Comparison of ENCODE assay signal across 8 cellular contexts in genomic region chr13:51451467-51452390, GRCh38. TPM values are rescaled to one million over a fixed set of nuclear protein-coding genes. Genes with fewer than 3 reads are reported as not detected.
DNase-seq lines count a peak whose midpoint lies in the region; ATAC-seq, FAIRE-seq and TF ChIP-seq lines count a peak whose summit lies in the region.

No MANE protein-coding gene starts in this region.

- H4K20me1 ChIP-seq in Karpas-422 (ENCODE audit: insufficient read depth, low read depth, low read length): no peaks in the 10 kb centered on the region

- TF ChIP-seq CTCF in neutrophil (IDR thresholded peaks at IDR 0.05): no peak

- FAIRE-seq in frontal cortex (lab: Jason Lieb, UNC): no peak

- H3K27ac ChIP-seq in Karpas-422 (ENCODE audit: low read length) (peak overlapping the region; percentile 87), neutrophil (peak overlapping the region; percentile 98), substantia nigra (ENCODE audit: low read depth, low read length, poor library complexity, severe bottlenecking) (peak overlapping the region; percentile 98)

- ATAC-seq in GM21576 (IDR thresholded peaks at IDR 0.05; ENCODE audit: unreplicated experiment): peak; percentile 30

- H3K79me2 ChIP-seq in Karpas-422 (ENCODE audit: low read length): peaks cover 19% of the 10 kb centered on the region

- H3K4me3 ChIP-seq in Karpas-422 (ENCODE audit: low read length) (peak overlapping the region; percentile 96), neutrophil (ENCODE audit: low read depth in 1 of 2, low read length in 1 of 2) (peak overlapping the region; percentile 88 to 98)

- no peaks in the 10 kb centered on the region for H3K9me2 ChIP-seq in Karpas-422 (replicated peaks; ENCODE audit: insufficient read depth, low read length)

- H3K9ac ChIP-seq in Karpas-422 (ENCODE audit: low read length): peak overlapping the region; percentile 100

- DNase-seq in DMS53 (lab: John Stamatoyannopoulos, UW) (peak; percentile 92), Karpas-422 (peak; percentile 93), SIG-M5 treated with dmso at 0.1 percent for 504 hours (lab: John Stamatoyannopoulos, UW; ENCODE audit: unreplicated experiment) (peak; percentile 69), frontal cortex (ENCODE audit: low spot score in 2 of 2) (peak; percentile 48 to 72), substantia nigra (lab: John Stamatoyannopoulos, UW) (peak in 46 of 49 donors; percentile 35 to 90 (median 76))
- peak; percentile 41 to 64 (median 46) for DNase-seq in activated naive CD4-positive, alpha-beta T cell (lab: John Stamatoyannopoulos, UW)

- H3K36me3 ChIP-seq in Karpas-422 (ENCODE audit: insufficient read depth, low read length) (peaks cover 46% of the 10 kb centered on the region; the same call in 1 of the 2 replicates), neutrophil (peaks cover 25% of the 10 kb centered on the region)

- no peaks in the 10 kb centered on the region for H3K9me3 ChIP-seq in Karpas-422 (ENCODE audit: low read length)
- no peaks in the 10 kb centered on the region for H3K9me3 ChIP-seq in neutrophil

- H3K4me1 ChIP-seq in Karpas-422 (ENCODE audit: low read length): peaks cover 31% of the 10 kb centered on the region
- H3K4me1 ChIP-seq in neutrophil (ENCODE audit: control insufficient read depth in 1 of 2, insufficient read depth in 1 of 2, low read depth in 1 of 2, low read length in 1 of 2): peaks cover 58 to 63% of the 10 kb centered on the region in 2 experiments

- H3K4me2 ChIP-seq in Karpas-422 (ENCODE audit: low read depth, low read length, poor library complexity, severe bottlenecking): peak overlapping the region; percentile 96

- H3K27me3 ChIP-seq in Karpas-422 (ENCODE audit: low read length): no peaks in the 10 kb centered on the region
- H3K27me3 ChIP-seq in neutrophil: no peaks in the 10 kb centered on the region

- no peak overlapping the region for H2AFZ ChIP-seq in Karpas-422 (ENCODE audit: low read length)

RNA-seq across cellular contexts. Expression of gene INTS6, which starts 1.1 kb away (rescaled TPM):
- total RNA-seq in Karpas-422 (2014; rRNA removed; shearing (Covaris generic); ENCODE audit: low replicate concordance): 61.0 and 86.2 TPM in 2 replicates
- 39.9 TPM for total RNA-seq in frontal cortex

Comparison
In these comparisons a context has a peak if more than half of its experiments do, and no peak if none do; other contexts are left out.
1. Peak in every context shown above with its lines: DNase-seq, ATAC-seq, H3K4me3 ChIP-seq and H3K27ac ChIP-seq.